ENCODE assay signal across 2 cellular contexts in genomic region chr3:98395111-98395510, GRCh38.
TF ChIP-seq lines count a peak whose summit lies in the region.

No MANE protein-coding gene starts in this region.

TF ChIP-seq in GM23338, 12 proteins besides CTCF, POLR2A, EP300 and RAD21:
- no peak for TF ChIP-seq EZH2 (IDR thresholded peaks at IDR 0.05; ENCODE audit: low read depth, unreplicated experiment)
- TF ChIP-seq ZNF331 (CRISPR knock-in tag; IDR thresholded peaks at IDR 0.05; ENCODE audit: low read depth) = no peak
- TF ChIP-seq NANOG (IDR thresholded peaks at IDR 0.05; ENCODE audit: borderline replicate concordance) = no peak
- TF ChIP-seq ZNF114 (CRISPR knock-in tag; IDR thresholded peaks at IDR 0.05) = no peak
- TF ChIP-seq JUNB (IDR thresholded peaks at IDR 0.05; ENCODE audit: unreplicated experiment) = no peak
- TF ChIP-seq, protein P1, sequence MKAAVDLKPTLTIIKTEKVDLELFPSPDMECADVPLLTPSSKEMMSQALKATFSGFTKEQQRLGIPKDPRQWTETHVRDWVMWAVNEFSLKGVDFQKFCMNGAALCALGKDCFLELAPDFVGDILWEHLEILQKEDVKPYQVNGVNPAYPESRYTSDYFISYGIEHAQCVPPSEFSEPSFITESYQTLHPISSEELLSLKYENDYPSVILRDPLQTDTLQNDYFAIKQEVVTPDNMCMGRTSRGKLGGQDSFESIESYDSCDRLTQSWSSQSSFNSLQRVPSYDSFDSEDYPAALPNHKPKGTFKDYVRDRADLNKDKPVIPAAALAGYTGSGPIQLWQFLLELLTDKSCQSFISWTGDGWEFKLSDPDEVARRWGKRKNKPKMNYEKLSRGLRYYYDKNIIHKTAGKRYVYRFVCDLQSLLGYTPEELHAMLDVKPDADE (IDR thresholded peaks at IDR 0.05) = no peak
- TF ChIP-seq, protein P2, sequence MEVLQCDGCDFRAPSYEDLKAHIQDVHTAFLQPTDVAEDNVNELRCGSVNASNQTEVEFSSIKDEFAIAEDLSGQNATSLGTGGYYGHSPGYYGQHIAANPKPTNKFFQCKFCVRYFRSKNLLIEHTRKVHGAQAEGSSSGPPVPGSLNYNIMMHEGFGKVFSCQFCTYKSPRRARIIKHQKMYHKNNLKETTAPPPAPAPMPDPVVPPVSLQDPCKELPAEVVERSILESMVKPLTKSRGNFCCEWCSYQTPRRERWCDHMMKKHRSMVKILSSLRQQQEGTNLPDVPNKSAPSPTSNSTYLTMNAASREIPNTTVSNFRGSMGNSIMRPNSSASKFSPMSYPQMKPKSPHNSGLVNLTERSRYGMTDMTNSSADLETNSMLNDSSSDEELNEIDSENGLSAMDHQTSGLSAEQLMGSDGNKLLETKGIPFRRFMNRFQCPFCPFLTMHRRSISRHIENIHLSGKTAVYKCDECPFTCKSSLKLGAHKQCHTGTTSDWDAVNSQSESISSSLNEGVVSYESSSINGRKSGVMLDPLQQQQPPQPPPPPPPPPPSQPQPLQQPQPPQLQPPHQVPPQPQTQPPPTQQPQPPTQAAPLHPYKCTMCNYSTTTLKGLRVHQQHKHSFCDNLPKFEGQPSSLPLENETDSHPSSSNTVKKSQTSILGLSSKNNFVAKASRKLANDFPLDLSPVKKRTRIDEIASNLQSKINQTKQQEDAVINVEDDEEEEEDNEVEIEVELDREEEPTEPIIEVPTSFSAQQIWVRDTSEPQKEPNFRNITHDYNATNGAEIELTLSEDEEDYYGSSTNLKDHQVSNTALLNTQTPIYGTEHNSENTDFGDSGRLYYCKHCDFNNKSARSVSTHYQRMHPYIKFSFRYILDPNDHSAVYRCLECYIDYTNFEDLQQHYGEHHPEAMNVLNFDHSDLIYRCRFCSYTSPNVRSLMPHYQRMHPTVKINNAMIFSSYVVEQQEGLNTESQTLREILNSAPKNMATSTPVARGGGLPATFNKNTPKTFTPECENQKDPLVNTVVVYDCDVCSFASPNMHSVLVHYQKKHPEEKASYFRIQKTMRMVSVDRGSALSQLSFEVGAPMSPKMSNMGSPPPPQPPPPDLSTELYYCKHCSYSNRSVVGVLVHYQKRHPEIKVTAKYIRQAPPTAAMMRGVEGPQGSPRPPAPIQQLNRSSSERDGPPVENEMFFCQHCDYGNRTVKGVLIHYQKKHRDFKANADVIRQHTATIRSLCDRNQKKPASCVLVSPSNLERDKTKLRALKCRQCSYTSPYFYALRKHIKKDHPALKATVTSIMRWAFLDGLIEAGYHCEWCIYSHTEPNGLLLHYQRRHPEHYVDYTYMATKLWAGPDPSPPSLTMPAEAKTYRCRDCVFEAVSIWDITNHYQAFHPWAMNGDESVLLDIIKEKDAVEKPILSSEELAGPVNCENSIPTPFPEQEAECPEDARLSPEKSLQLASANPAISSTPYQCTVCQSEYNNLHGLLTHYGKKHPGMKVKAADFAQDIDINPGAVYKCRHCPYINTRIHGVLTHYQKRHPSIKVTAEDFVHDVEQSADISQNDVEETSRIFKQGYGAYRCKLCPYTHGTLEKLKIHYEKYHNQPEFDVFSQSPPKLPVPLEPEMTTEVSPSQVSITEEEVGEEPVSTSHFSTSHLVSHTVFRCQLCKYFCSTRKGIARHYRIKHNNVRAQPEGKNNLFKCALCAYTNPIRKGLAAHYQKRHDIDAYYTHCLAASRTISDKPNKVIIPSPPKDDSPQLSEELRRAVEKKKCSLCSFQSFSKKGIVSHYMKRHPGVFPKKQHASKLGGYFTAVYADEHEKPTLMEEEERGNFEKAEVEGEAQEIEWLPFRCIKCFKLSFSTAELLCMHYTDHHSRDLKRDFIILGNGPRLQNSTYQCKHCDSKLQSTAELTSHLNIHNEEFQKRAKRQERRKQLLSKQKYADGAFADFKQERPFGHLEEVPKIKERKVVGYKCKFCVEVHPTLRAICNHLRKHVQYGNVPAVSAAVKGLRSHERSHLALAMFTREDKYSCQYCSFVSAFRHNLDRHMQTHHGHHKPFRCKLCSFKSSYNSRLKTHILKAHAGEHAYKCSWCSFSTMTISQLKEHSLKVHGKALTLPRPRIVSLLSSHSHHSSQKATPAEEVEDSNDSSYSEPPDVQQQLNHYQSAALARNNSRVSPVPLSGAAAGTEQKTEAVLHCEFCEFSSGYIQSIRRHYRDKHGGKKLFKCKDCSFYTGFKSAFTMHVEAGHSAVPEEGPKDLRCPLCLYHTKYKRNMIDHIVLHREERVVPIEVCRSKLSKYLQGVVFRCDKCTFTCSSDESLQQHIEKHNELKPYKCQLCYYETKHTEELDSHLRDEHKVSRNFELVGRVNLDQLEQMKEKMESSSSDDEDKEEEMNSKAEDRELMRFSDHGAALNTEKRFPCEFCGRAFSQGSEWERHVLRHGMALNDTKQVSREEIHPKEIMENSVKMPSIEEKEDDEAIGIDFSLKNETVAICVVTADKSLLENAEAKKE (CRISPR knock-in tag; IDR thresholded peaks at IDR 0.05) = no peak
- TF ChIP-seq EZH2phosphoT487 (IDR thresholded peaks at IDR 0.05; ENCODE audit: unreplicated experiment) = no peak
- TF ChIP-seq CREB1 (CRISPR knock-in tag; IDR thresholded peaks at IDR 0.05; ENCODE audit: low read depth) = no peak
- TF ChIP-seq STAT1 (IDR thresholded peaks at IDR 0.05; ENCODE audit: unreplicated experiment) = no peak
- no peak for TF ChIP-seq POLR2AphosphoS5 (IDR thresholded peaks at IDR 0.05; ENCODE audit: low read depth)
- TF ChIP-seq, protein P3, sequence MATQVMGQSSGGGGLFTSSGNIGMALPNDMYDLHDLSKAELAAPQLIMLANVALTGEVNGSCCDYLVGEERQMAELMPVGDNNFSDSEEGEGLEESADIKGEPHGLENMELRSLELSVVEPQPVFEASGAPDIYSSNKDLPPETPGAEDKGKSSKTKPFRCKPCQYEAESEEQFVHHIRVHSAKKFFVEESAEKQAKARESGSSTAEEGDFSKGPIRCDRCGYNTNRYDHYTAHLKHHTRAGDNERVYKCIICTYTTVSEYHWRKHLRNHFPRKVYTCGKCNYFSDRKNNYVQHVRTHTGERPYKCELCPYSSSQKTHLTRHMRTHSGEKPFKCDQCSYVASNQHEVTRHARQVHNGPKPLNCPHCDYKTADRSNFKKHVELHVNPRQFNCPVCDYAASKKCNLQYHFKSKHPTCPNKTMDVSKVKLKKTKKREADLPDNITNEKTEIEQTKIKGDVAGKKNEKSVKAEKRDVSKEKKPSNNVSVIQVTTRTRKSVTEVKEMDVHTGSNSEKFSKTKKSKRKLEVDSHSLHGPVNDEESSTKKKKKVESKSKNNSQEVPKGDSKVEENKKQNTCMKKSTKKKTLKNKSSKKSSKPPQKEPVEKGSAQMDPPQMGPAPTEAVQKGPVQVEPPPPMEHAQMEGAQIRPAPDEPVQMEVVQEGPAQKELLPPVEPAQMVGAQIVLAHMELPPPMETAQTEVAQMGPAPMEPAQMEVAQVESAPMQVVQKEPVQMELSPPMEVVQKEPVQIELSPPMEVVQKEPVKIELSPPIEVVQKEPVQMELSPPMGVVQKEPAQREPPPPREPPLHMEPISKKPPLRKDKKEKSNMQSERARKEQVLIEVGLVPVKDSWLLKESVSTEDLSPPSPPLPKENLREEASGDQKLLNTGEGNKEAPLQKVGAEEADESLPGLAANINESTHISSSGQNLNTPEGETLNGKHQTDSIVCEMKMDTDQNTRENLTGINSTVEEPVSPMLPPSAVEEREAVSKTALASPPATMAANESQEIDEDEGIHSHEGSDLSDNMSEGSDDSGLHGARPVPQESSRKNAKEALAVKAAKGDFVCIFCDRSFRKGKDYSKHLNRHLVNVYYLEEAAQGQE (IDR thresholded peaks at IDR 0.05; ENCODE audit: unreplicated experiment) = no peak
TF ChIP-seq in GM23338: peak in this region for 0.

TF ChIP-seq in H1, 55 proteins besides CTCF, POLR2A, EP300 and RAD21:
- TF ChIP-seq HDAC2 (IDR thresholded peaks at IDR 0.05; ENCODE audit: borderline replicate concordance in 1 of 2, low read depth in 2 of 2, low read length in 2 of 2) (no peak), SIN3A (conservative IDR thresholded peaks at IDR 0.05 in 1 of 2, IDR thresholded peaks at IDR 0.05 in 1 of 2; ENCODE audit: low read depth in 1 of 2, low read length in 2 of 2) (no peak), SRF (IDR thresholded peaks at IDR 0.05; ENCODE audit: low read depth, low read length) (no peak), SUZ12 (IDR thresholded peaks at IDR 0.05; ENCODE audit: low read length) (no peak), KDM5A (IDR thresholded peaks at IDR 0.05; ENCODE audit: low read length) (no peak), SAP30 (IDR thresholded peaks at IDR 0.05; ENCODE audit: insufficient read depth, insufficient replicate concordance, low read length) (no peak), YY1 (IDR thresholded peaks at IDR 0.05; ENCODE audit: low read depth, low read length) (no peak)
TF ChIP-seq in H1: peak in this region for 0.
